ENCODE assay signal across 17 cellular contexts in genomic region chr6:74785236-74785635, GRCh38.
"Had no signal": no experiment of that assay in that cellular context is flagged by ENCODE, and none has a peak within 500 bp of the region (broad histone marks: within the 10 kb centered on the region; RNA-seq: fewer than 3 reads in every experiment).

No MANE protein-coding gene starts in this region.

- H3K4me3 ChIP-seq: left ventricle myocardium inferior, right lobe of liver, suprapubic skin had no signal

- H3K27ac Mint-ChIP-seq: activated CD4-positive, alpha-beta memory T cell treated with anti-CD3 and anti-CD28 coated beads for 36 hours; activated CD4-positive, alpha-beta T cell treated with anti-CD3 and anti-CD28 coated beads for 36 hours; activated CD8-positive, alpha-beta memory T cell treated with anti-CD3 and anti-CD28 coated beads, Interleukin-2, amount 10 ng/mL, durations not matched to agents 7 days and 5 days; activated naive CD4-positive, alpha-beta T cell treated with anti-CD3 and anti-CD28 coated beads, Interleukin-2, amount 10 ng/mL, durations not matched to agents 7 days and 5 days; activated T-cell treated with anti-CD3 and anti-CD28 coated beads, Interleukin-2, amount 50 U/mL, for 24 hours; brain; natural killer cell; progenitor cell of endocrine pancreas; stimulated activated naive CD8-positive, alpha-beta T cell treated with anti-CD3 and anti-CD28 coated beads, Interleukin-15, Interleukin-2, amounts not matched to agents 100 ng/mL and 50 ng/mL, for 24 hours; T-helper 17 cell; type B pancreatic cell had no signal

- H3K4me3 Mint-ChIP-seq: activated CD4-positive, alpha-beta memory T cell treated with anti-CD3 and anti-CD28 coated beads for 36 hours; activated CD4-positive, alpha-beta T cell treated with anti-CD3 and anti-CD28 coated beads for 36 hours; activated CD8-positive, alpha-beta memory T cell treated with anti-CD3 and anti-CD28 coated beads, Interleukin-2, amount 10 ng/mL, durations not matched to agents 7 days and 5 days; activated naive CD4-positive, alpha-beta T cell treated with anti-CD3 and anti-CD28 coated beads, Interleukin-2, amount 10 ng/mL, durations not matched to agents 7 days and 5 days; activated T-cell treated with anti-CD3 and anti-CD28 coated beads, Interleukin-2, amount 50 U/mL, for 24 hours; brain; natural killer cell; stimulated activated naive CD8-positive, alpha-beta T cell treated with anti-CD3 and anti-CD28 coated beads, Interleukin-15, Interleukin-2, amounts not matched to agents 100 ng/mL and 50 ng/mL, for 24 hours; T-helper 17 cell; type B pancreatic cell had no signal

- H3K4me1 Mint-ChIP-seq: activated CD4-positive, alpha-beta T cell treated with anti-CD3 and anti-CD28 coated beads for 36 hours; activated CD8-positive, alpha-beta memory T cell treated with anti-CD3 and anti-CD28 coated beads, Interleukin-2, amount 10 ng/mL, durations not matched to agents 7 days and 5 days; activated naive CD4-positive, alpha-beta T cell treated with anti-CD3 and anti-CD28 coated beads, Interleukin-2, amount 10 ng/mL, durations not matched to agents 7 days and 5 days; natural killer cell; T-helper 17 cell had no signal

- H3K36me3 Mint-ChIP-seq: activated CD4-positive, alpha-beta memory T cell treated with anti-CD3 and anti-CD28 coated beads for 36 hours; activated CD8-positive, alpha-beta memory T cell treated with anti-CD3 and anti-CD28 coated beads, Interleukin-2, amount 10 ng/mL, durations not matched to agents 7 days and 5 days; activated naive CD4-positive, alpha-beta T cell treated with anti-CD3 and anti-CD28 coated beads, Interleukin-2, amount 10 ng/mL, durations not matched to agents 7 days and 5 days; brain; type B pancreatic cell had no signal

- DNase-seq: activated CD4-positive, alpha-beta memory T cell treated with anti-CD3 and anti-CD28 coated beads for 36 hours; activated CD4-positive, alpha-beta T cell treated with anti-CD3 and anti-CD28 coated beads for 36 hours; activated CD8-positive, alpha-beta memory T cell treated with anti-CD3 and anti-CD28 coated beads, Interleukin-2, amount 10 ng/mL, durations not matched to agents 7 days and 5 days; activated naive CD4-positive, alpha-beta T cell treated with anti-CD3 and anti-CD28 coated beads, Interleukin-2, amount 10 ng/mL, durations not matched to agents 7 days and 5 days; activated T-cell treated with anti-CD3 and anti-CD28 coated beads, Interleukin-2, amount 50 U/mL, for 24 hours; hypothalamus; left ventricle myocardium inferior; natural killer cell; right lobe of liver; T-helper 17 cell; WERI-Rb-1 had no signal

- H3K9me3 Mint-ChIP-seq: activated naive CD4-positive, alpha-beta T cell treated with anti-CD3 and anti-CD28 coated beads, Interleukin-2, amount 10 ng/mL, durations not matched to agents 7 days and 5 days; type B pancreatic cell had no signal

- H3K27ac ChIP-seq: epithelial cell of prostate, left ventricle myocardium inferior, right lobe of liver, suprapubic skin, WERI-Rb-1 had no signal

- H3K9me3 ChIP-seq: right lobe of liver, suprapubic skin had no signal

- H3K36me3 ChIP-seq: left ventricle myocardium inferior, right lobe of liver, suprapubic skin, WERI-Rb-1 had no signal

- H3K4me1 ChIP-seq: left ventricle myocardium inferior, right lobe of liver had no signal

- ATAC-seq: activated CD4-positive, alpha-beta T cell treated with anti-CD3 and anti-CD28 coated beads for 36 hours; activated CD8-positive, alpha-beta memory T cell treated with anti-CD3 and anti-CD28 coated beads, Interleukin-2, amount 10 ng/mL, durations not matched to agents 7 days and 5 days; natural killer cell; right lobe of liver; T-helper 17 cell had no signal

- H3K27me3 Mint-ChIP-seq: activated CD4-positive, alpha-beta memory T cell treated with anti-CD3 and anti-CD28 coated beads for 36 hours; activated CD4-positive, alpha-beta T cell treated with anti-CD3 and anti-CD28 coated beads for 36 hours; activated CD8-positive, alpha-beta memory T cell treated with anti-CD3 and anti-CD28 coated beads, Interleukin-2, amount 10 ng/mL, durations not matched to agents 7 days and 5 days; activated naive CD4-positive, alpha-beta T cell treated with anti-CD3 and anti-CD28 coated beads, Interleukin-2, amount 10 ng/mL, durations not matched to agents 7 days and 5 days; activated T-cell treated with anti-CD3 and anti-CD28 coated beads, Interleukin-2, amount 50 U/mL, for 24 hours; brain; progenitor cell of endocrine pancreas; stimulated activated naive CD8-positive, alpha-beta T cell treated with anti-CD3 and anti-CD28 coated beads, Interleukin-15, Interleukin-2, amounts not matched to agents 100 ng/mL and 50 ng/mL, for 24 hours; T-helper 17 cell; type B pancreatic cell had no signal

- H3K27me3 ChIP-seq: right lobe of liver, suprapubic skin had no signal
